16 cellular contexts compared by ENCODE assay signal in genomic region chr7:50822110-50822509, GRCh38. TPM values are rescaled to one million over a fixed set of nuclear protein-coding genes. Genes with fewer than 3 reads are reported as not detected.
"Had no signal": no experiment of that assay in that cellular context is flagged by ENCODE, and none has a peak within 500 bp of the region (broad histone marks: within the 10 kb centered on the region; RNA-seq: fewer than 3 reads in every experiment).

No MANE protein-coding gene starts in this region.

- H3K9me3 ChIP-seq: adrenal gland, esophagus muscularis mucosa, prostate gland, thoracic aorta had no signal

- DNase-seq: activated B cell treated with CpG ODN at 0.5 μM for 24 hours; activated CD4-positive, alpha-beta T cell treated with anti-CD3 and anti-CD28 coated beads, Interleukin-2, amount 10 ng/mL, durations not matched to agents 7 days and 5 days; activated naive CD4-positive, alpha-beta T cell treated with anti-CD3 and anti-CD28 coated beads, Interleukin-2, amount 50 U/mL, for 16 hours; foreskin keratinocyte; head of caudate nucleus; left colon; naive thymus-derived CD8-positive, alpha-beta T cell; nucleus accumbens; stimulated activated CD4-positive, alpha-beta T cell treated with anti-CD3 and anti-CD28 coated beads, Interleukin-2, amount 100 ng/mL, for 48 hours; stimulated activated naive CD8-positive, alpha-beta T cell treated with anti-CD3 and anti-CD28 coated beads, Interleukin-15, amount 100 ng/mL, for 72 hours; T-helper 17 cell had no signal

- H3K4me1 ChIP-seq: prostate gland had no signal

- H3K27ac ChIP-seq: esophagus muscularis mucosa, foreskin keratinocyte, thoracic aorta had no signal

- H3K36me3 ChIP-seq: adrenal gland, esophagus muscularis mucosa, prostate gland, thoracic aorta had no signal

- ATAC-seq: foreskin keratinocyte; left colon; naive thymus-derived CD8-positive, alpha-beta T cell; sciatic nerve; stimulated activated naive CD8-positive, alpha-beta T cell treated with anti-CD3 and anti-CD28 coated beads, Interleukin-15, amount 100 ng/mL, for 72 hours; T-helper 17 cell had no signal

- H3K27me3 ChIP-seq: adrenal gland had no signal

- H3K4me3 ChIP-seq: adrenal gland, esophagus muscularis mucosa, prostate gland, thoracic aorta had no signal

RNA-seq across cellular contexts. Expression of gene GRB10, which starts 39.4 kb away (rescaled TPM):
- total RNA-seq: activated B cell treated with CpG ODN at 0.5 μM for 24 hours had no signal
